8 cellular contexts compared by ENCODE assay signal in genomic region chr4:89438102-89438831, GRCh38.
A peak's percentile ranks its signal among the peaks of the same experiment; 100 is the strongest.
DNase-seq lines count a peak whose midpoint lies in the region; ATAC-seq and TF ChIP-seq lines count a peak whose summit lies in the region.

No MANE protein-coding gene starts in this region.

- peak; percentile 12 for DNase-seq in NCI-H510A treated with DMSO at 0.1 percent for 48 hours (lab: John Stamatoyannopoulos, UW)
- DNase-seq in NCI-H510A (lab: John Stamatoyannopoulos, UW): no peak
- peak; percentile 9 for DNase-seq in NCI-H82 treated with DMSO at 0.1 percent for 48 hours (lab: John Stamatoyannopoulos, UW; ENCODE audit: unreplicated experiment)
- peak; percentile 75 for DNase-seq in activated CD8-positive, alpha-beta memory T cell treated with anti-CD3 and anti-CD28 coated beads for 24 hours
- DNase-seq in fibroblast of pulmonary artery (ENCODE audit: low read depth): peak; percentile 59
- peak; percentile 53 for DNase-seq in sciatic nerve (ENCODE audit: low spot score)
- no peak for DNase-seq in NCI-H2107 treated with DMSO at 0.1 percent for 48 hours (lab: John Stamatoyannopoulos, UW; ENCODE audit: unreplicated experiment)

- intact Hi-C loops in sciatic nerve (cut with DNase I): loop anchor here (5.0 kb wide), 1 partner anchor 211 kb away; no protein-coding TSS in a partner anchor

- peak; percentile 72 for ATAC-seq in HG02852 (IDR thresholded peaks at IDR 0.05; ENCODE audit: unreplicated experiment)
- no peak for ATAC-seq in sciatic nerve

- TF ChIP-seq CTCF in fibroblast of pulmonary artery (IDR thresholded peaks at IDR 0.05; ENCODE audit: low read length, missing control alignments): peak; percentile 39

- no peak overlapping the region for H3K4me3 ChIP-seq in fibroblast of pulmonary artery (replicated peaks; ENCODE audit: low read depth, low read length)

Comparison
In these comparisons a context has a peak if more than half of its experiments do, and no peak if none do; other contexts are left out.
1. DNase-seq: peak in NCI-H510A treated with DMSO at 0.1 percent for 48 hours (single experiment), NCI-H82 treated with DMSO at 0.1 percent for 48 hours (single experiment), activated CD8-positive, alpha-beta memory T cell treated with anti-CD3 and anti-CD28 coated beads for 24 hours (single experiment), fibroblast of pulmonary artery (single experiment) and sciatic nerve (single experiment); none in NCI-H510A (single experiment) and NCI-H2107 treated with DMSO at 0.1 percent for 48 hours (single experiment).